Comparison of ENCODE assay signal across 19 cellular contexts in the genomic region with DNA sequence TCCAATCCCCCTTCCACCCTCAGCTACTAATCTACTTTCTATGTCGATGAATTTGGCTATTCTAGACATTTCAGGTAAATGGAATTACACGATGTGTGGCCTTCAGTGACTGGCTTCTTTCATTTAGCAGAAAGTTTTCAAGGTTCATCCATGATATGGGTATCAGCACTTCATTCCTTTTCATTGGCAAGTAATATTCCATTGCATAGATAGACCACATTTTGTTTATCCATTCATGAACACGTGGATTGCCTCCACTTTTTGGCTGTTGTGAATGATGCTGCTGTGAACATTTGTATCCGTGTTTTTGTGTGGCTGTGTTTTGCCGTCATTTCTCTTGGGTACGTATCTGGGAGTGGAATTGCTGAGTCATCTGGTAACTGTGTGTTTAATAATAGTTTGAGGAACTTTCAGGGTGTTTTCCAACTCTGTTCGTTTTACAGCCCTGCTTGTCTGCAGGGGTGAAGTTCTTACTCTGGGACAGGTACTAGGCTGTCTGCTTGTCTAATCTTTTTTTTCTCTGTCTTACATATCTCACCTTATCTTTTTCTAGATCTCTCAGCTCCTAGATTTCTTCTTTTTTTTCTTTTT. TPM values are rescaled to one million over a fixed set of nuclear protein-coding genes. Genes with fewer than 3 reads are reported as not detected.
A peak's percentile ranks its signal among the peaks of the same experiment; 100 is the strongest.
DNase-seq lines count a peak whose midpoint lies in the region; ATAC-seq and TF ChIP-seq lines count a peak whose summit lies in the region.
"Had no signal": no experiment of that assay in that cellular context is flagged by ENCODE, and none has a peak within 500 bp of the region (broad histone marks: within the 10 kb centered on the region; RNA-seq: fewer than 3 reads in every experiment).

No MANE protein-coding gene starts in this region.

- intact Hi-C loops in MCF 10A (cut with micrococcal nuclease) (no loop called here), mammary epithelial cell (cut with micrococcal nuclease) (loop anchor here (2.0 kb wide), 1 partner anchor 31 kb away; no protein-coding TSS in a partner anchor), activated B cell treated with CpG ODN at 0.5 μM for 24 hours (cut with micrococcal nuclease) (no loop called here)

- no peak overlapping the region for H3K4me2 ChIP-seq in mammary epithelial cell (ENCODE audit: insufficient read depth, low read depth, low read length)
- H3K4me2 ChIP-seq: KMS-11 had no signal

- H3K36me3 ChIP-seq in mammary epithelial cell (ENCODE audit: insufficient read depth, low read length), result no peaks in the 10 kb centered on the region

- H2AFZ ChIP-seq in mammary epithelial cell (ENCODE audit: low read depth, low read length), result no peak overlapping the region

- H3K9me3 ChIP-seq in mammary epithelial cell (replicated peaks; ENCODE audit: insufficient read depth, low read length), result no peaks in the 10 kb centered on the region
- H3K9me3 ChIP-seq: SJSA1, thoracic aorta had no signal

- CTCF ChIA-PET in MCF 10A (lab: Yijun Ruan, JAX) (no interaction called here), mammary epithelial cell (lab: Charles Lee; ENCODE audit: low non-redundant PET) (no interaction called here), activated B cell treated with CpG ODN at 0.5 μM for 24 hours (lab: Charles Lee) (no interaction called here)

- DNase-seq in MCF 10A (ENCODE audit: unreplicated experiment) (peak; percentile 13), mammary epithelial cell (no peak), activated B cell treated with CpG ODN at 0.5 μM for 24 hours (no peak), osteocyte (ENCODE audit: extremely low spot score, unreplicated experiment) (no peak), SW480 (ENCODE audit: low spot score) (no peak)
- DNase-seq: activated CD4-positive, alpha-beta memory T cell treated with anti-CD3 and anti-CD28 coated beads, Interleukin-2, amount 10 ng/mL, durations not matched to agents 7 days and 5 days; amygdala; CD8-positive, alpha-beta memory T cell; foreskin melanocyte; natural killer cell; NCI-H1436 treated with DMSO at 0.1 percent for 48 hours; NCI-H2227 treated with DMSO at 0.1 percent for 48 hours had no signal

- no peak overlapping the region for H3K27ac ChIP-seq in mammary epithelial cell (ENCODE audit: insufficient read depth, low read depth, low read length)
- H3K27ac ChIP-seq: KMS-11, SJSA1, thoracic aorta had no signal

- WGBS in mammary epithelial cell (ENCODE audit: low coverage, missing lambda C conversion rate), result 84% methylated on average over 7 of the region's 7 CpGs

- peak overlapping the region; percentile 91 for H3K27ac Mint-ChIP-seq in MCF 10A (ENCODE audit: low read depth, unreplicated experiment)
- H3K27ac Mint-ChIP-seq in activated B cell treated with CpG ODN at 0.5 μM for 24 hours, result peak overlapping the region; percentile 46
- no peak overlapping the region for H3K27ac Mint-ChIP-seq in osteocyte (ENCODE audit: unreplicated experiment)
- H3K27ac Mint-ChIP-seq: activated CD4-positive, alpha-beta memory T cell treated with anti-CD3 and anti-CD28 coated beads, Interleukin-2, amount 10 ng/mL, durations not matched to agents 7 days and 5 days; activated T-helper 2 cell treated with anti-CD3 and anti-CD28 coated beads, Interferon-gamma antibody, Interleukin-2, Interleukin-4, amounts not matched to agents 10 μg/mL and 5 μg/mL and 100 μg/mL, durations not matched to agents 14 hours and 24 hours and 36 hours; CD8-positive, alpha-beta memory T cell; natural killer cell had no signal

- no peaks in the 10 kb centered on the region for H3K27me3 ChIP-seq in mammary epithelial cell (ENCODE audit: insufficient read depth, low read length)
- H3K27me3 ChIP-seq: SJSA1 had no signal

- peak; percentile 56 for ATAC-seq in activated B cell treated with CpG ODN at 0.5 μM for 24 hours (ENCODE audit: low read depth)
- no peak for ATAC-seq in GM19324 (IDR thresholded peaks at IDR 0.05; ENCODE audit: low FRiP score, unreplicated experiment)

- H3K4me1 Mint-ChIP-seq in MCF 10A (ENCODE audit: insufficient read depth, unreplicated experiment) (peaks cover 7% of the 10 kb centered on the region), activated B cell treated with CpG ODN at 0.5 μM for 24 hours (peaks cover 7% of the 10 kb centered on the region), osteocyte (ENCODE audit: unreplicated experiment) (no peaks in the 10 kb centered on the region)
- H3K4me1 Mint-ChIP-seq: activated CD4-positive, alpha-beta memory T cell treated with anti-CD3 and anti-CD28 coated beads, Interleukin-2, amount 10 ng/mL, durations not matched to agents 7 days and 5 days; CD8-positive, alpha-beta memory T cell; natural killer cell had no signal

- dilution Hi-C loops in mammary epithelial cell (cut with HindIII; ENCODE audit: low sequenced_read_pairs), result no loop called here

- H3K4me3 Mint-ChIP-seq in MCF 10A (ENCODE audit: unreplicated experiment), result no peak overlapping the region
- peak overlapping the region; percentile 12 for H3K4me3 Mint-ChIP-seq in activated B cell treated with CpG ODN at 0.5 μM for 24 hours
- H3K4me3 Mint-ChIP-seq in osteocyte (ENCODE audit: unreplicated experiment), result no peak overlapping the region
- H3K4me3 Mint-ChIP-seq: activated CD4-positive, alpha-beta memory T cell treated with anti-CD3 and anti-CD28 coated beads, Interleukin-2, amount 10 ng/mL, durations not matched to agents 7 days and 5 days; CD8-positive, alpha-beta memory T cell; natural killer cell had no signal

- H3K9me3 Mint-ChIP-seq in MCF 10A (ENCODE audit: unreplicated experiment) (no peaks in the 10 kb centered on the region), activated B cell treated with CpG ODN at 0.5 μM for 24 hours (peaks cover 5% of the 10 kb centered on the region), osteocyte (ENCODE audit: unreplicated experiment) (no peaks in the 10 kb centered on the region)
- H3K9me3 Mint-ChIP-seq: activated CD4-positive, alpha-beta memory T cell treated with anti-CD3 and anti-CD28 coated beads, Interleukin-2, amount 10 ng/mL, durations not matched to agents 7 days and 5 days; CD8-positive, alpha-beta memory T cell; natural killer cell had no signal

- TF ChIP-seq CTCF in MCF 10A (IDR thresholded peaks at IDR 0.05; ENCODE audit: unreplicated experiment) (no peak), mammary epithelial cell (conservative IDR thresholded peaks at IDR 0.05 in 1 of 2, IDR thresholded peaks at IDR 0.05 in 1 of 2; ENCODE audit: extremely low read depth in 1 of 2, insufficient read depth in 1 of 2, low read depth in 1 of 2, low read length in 2 of 2) (no peak), activated B cell treated with CpG ODN at 0.5 μM for 24 hours (IDR thresholded peaks at IDR 0.05) (no peak), osteocyte (IDR thresholded peaks at IDR 0.05) (no peak)

- in situ Hi-C loops in mammary epithelial cell (cut with MboI; ENCODE audit: low sequenced_read_pairs in 2 of 2), result no loop called here

- POLR2A ChIA-PET in MCF 10A (lab: Yijun Ruan, JAX) (interaction anchor here (0.7 to 1.3 kb wide), 2 partner anchors 15 to 94 kb away, joined by 3 read pairs; no protein-coding TSS in a partner anchor), activated B cell treated with CpG ODN at 0.5 μM for 24 hours (lab: Charles Lee) (no interaction called here)

- H4K20me1 ChIP-seq in mammary epithelial cell (ENCODE audit: insufficient read depth, low read length), result no peaks in the 10 kb centered on the region

- H3K4me3 ChIP-seq in mammary epithelial cell (replicated peaks in 1 of 3; ENCODE audit: insufficient read depth in 1 of 3, low read depth in 2 of 3, low read length in 3 of 3), result no peak overlapping the region
- H3K4me3 ChIP-seq: lung, SJSA1, thoracic aorta had no signal

- H3K27me3 Mint-ChIP-seq in MCF 10A (ENCODE audit: insufficient read depth, unreplicated experiment) (no peaks in the 10 kb centered on the region), activated B cell treated with CpG ODN at 0.5 μM for 24 hours (no peaks in the 10 kb centered on the region), osteocyte (ENCODE audit: unreplicated experiment) (no peaks in the 10 kb centered on the region)
- H3K27me3 Mint-ChIP-seq: activated CD4-positive, alpha-beta memory T cell treated with anti-CD3 and anti-CD28 coated beads, Interleukin-2, amount 10 ng/mL, durations not matched to agents 7 days and 5 days; CD8-positive, alpha-beta memory T cell had no signal

- no peak overlapping the region for H3K9ac ChIP-seq in mammary epithelial cell (ENCODE audit: insufficient read depth, low read length)
- H3K9ac ChIP-seq: KMS-11 had no signal

- no peaks in the 10 kb centered on the region for H3K79me2 ChIP-seq in mammary epithelial cell (ENCODE audit: insufficient read depth, low read length)

- no peaks in the 10 kb centered on the region for H3K4me1 ChIP-seq in mammary epithelial cell (ENCODE audit: insufficient read depth, low read length)
- H3K4me1 ChIP-seq: SJSA1 had no signal

- H3K36me3 Mint-ChIP-seq in MCF 10A (ENCODE audit: insufficient read depth, unreplicated experiment), result peaks cover 35% of the 10 kb centered on the region
- peaks cover 47% of the 10 kb centered on the region for H3K36me3 Mint-ChIP-seq in activated B cell treated with CpG ODN at 0.5 μM for 24 hours (ENCODE audit: low read depth)
- peaks cover 41% of the 10 kb centered on the region for H3K36me3 Mint-ChIP-seq in osteocyte (ENCODE audit: unreplicated experiment)
- H3K36me3 Mint-ChIP-seq: natural killer cell had no signal

- BruUV-seq in MCF 10A (replicated peaks; lab: Mats Ljungman, UMichigan) (no TSS peak), mammary epithelial cell (replicated peaks; lab: Mats Ljungman, UMichigan) (no TSS peak)

RNA-seq across cellular contexts. Expression of a gene that starts 32.5 kb away (rescaled TPM):
- total RNA-seq in MCF 10A (2022), result 22.4 and 24.2 TPM in 2 replicates
- 10 to 100 TPM; 13.3 to 48.9 TPM for total RNA-seq in mammary epithelial cell
- 21.5 TPM for polyA plus RNA-seq in mammary epithelial cell
- polyA minus RNA-seq in mammary epithelial cell, result 150 TPM
- total RNA-seq in activated B cell treated with CpG ODN at 0.5 μM for 24 hours, result 26.0 and 28.0 TPM in 2 replicates
- total RNA-seq in osteocyte, result 61.2 and 66.5 TPM in 2 replicates

RNA-seq across cellular contexts. Expression of a gene that starts 38.3 kb away (rescaled TPM):
- not detected in 2 replicates for total RNA-seq in MCF 10A (2022)
- total RNA-seq in mammary epithelial cell, result under 1 TPM in 1 of 2 donors, not detected in 1; 0.35 TPM
- 0.23 TPM for polyA plus RNA-seq in mammary epithelial cell
- 0.52 TPM for polyA minus RNA-seq in mammary epithelial cell
- total RNA-seq in activated B cell treated with CpG ODN at 0.5 μM for 24 hours, result not detected in 2 replicates
- 8.4 and 11.1 TPM in 2 replicates for total RNA-seq in osteocyte
- total RNA-seq: activated CD4-positive, alpha-beta memory T cell treated with anti-CD3 and anti-CD28 coated beads, Interleukin-2, amount 10 ng/mL, durations not matched to agents 7 days and 5 days; activated T-helper 2 cell treated with anti-CD3 and anti-CD28 coated beads, Interferon-gamma antibody, Interleukin-2, Interleukin-4, amounts not matched to agents 10 μg/mL and 5 μg/mL and 100 μg/mL, durations not matched to agents 14 hours and 24 hours and 36 hours; CD8-positive, alpha-beta memory T cell; renal cortical epithelial cell had no signal
- polyA plus RNA-seq: CD8-positive, alpha-beta memory T cell had no signal

RNA-seq across cellular contexts. Expression of a gene that starts 39.1 kb away (rescaled TPM):
- total RNA-seq in MCF 10A (2022) (not detected in 2 replicates), mammary epithelial cell (not detected), activated B cell treated with CpG ODN at 0.5 μM for 24 hours (not detected in 2 replicates), osteocyte (not detected in 2 replicates)
- polyA plus RNA-seq in mammary epithelial cell, result not detected
- not detected for polyA minus RNA-seq in mammary epithelial cell
- total RNA-seq: activated CD4-positive, alpha-beta memory T cell treated with anti-CD3 and anti-CD28 coated beads, Interleukin-2, amount 10 ng/mL, durations not matched to agents 7 days and 5 days; activated T-helper 2 cell treated with anti-CD3 and anti-CD28 coated beads, Interferon-gamma antibody, Interleukin-2, Interleukin-4, amounts not matched to agents 10 μg/mL and 5 μg/mL and 100 μg/mL, durations not matched to agents 14 hours and 24 hours and 36 hours; CD8-positive, alpha-beta memory T cell; natural killer cell; renal cortical epithelial cell; SJSA1 had no signal

RNA-seq across cellular contexts. Expression of a gene that starts 57.0 kb away (rescaled TPM):
- 3.9 TPM in 2 replicates for total RNA-seq in MCF 10A (2022)
- 10 to 100 TPM; 39.3 to 56.5 TPM for total RNA-seq in mammary epithelial cell
- polyA plus RNA-seq in mammary epithelial cell, result 14.8 TPM
- polyA minus RNA-seq in mammary epithelial cell, result 8.4 TPM
- total RNA-seq in activated B cell treated with CpG ODN at 0.5 μM for 24 hours, result not detected in 2 replicates
- 0.21 TPM in 1 of 2 replicates, not detected in the other for total RNA-seq in osteocyte
- total RNA-seq: activated CD4-positive, alpha-beta memory T cell treated with anti-CD3 and anti-CD28 coated beads, Interleukin-2, amount 10 ng/mL, durations not matched to agents 7 days and 5 days; activated T-helper 2 cell treated with anti-CD3 and anti-CD28 coated beads, Interferon-gamma antibody, Interleukin-2, Interleukin-4, amounts not matched to agents 10 μg/mL and 5 μg/mL and 100 μg/mL, durations not matched to agents 14 hours and 24 hours and 36 hours; CD8-positive, alpha-beta memory T cell; natural killer cell; thoracic aorta had no signal
- polyA plus RNA-seq: CD8-positive, alpha-beta memory T cell had no signal
